In genomic region chr7:2943851-2944601, GRCh38 we compare ENCODE assay signal across 17 cellular contexts.
DNase-seq lines count a peak whose midpoint lies in the region; ATAC-seq and TF ChIP-seq lines count a peak whose summit lies in the region.
"Had no signal": no experiment of that assay in that cellular context is flagged by ENCODE, and none has a peak within 500 bp of the region (broad histone marks: within the 10 kb centered on the region; RNA-seq: fewer than 3 reads in every experiment).

No MANE protein-coding gene starts in this region.

- no peaks in the 10 kb centered on the region for H3K9me3 Mint-ChIP-seq in activated naive CD4-positive, alpha-beta T cell treated with anti-CD3 and anti-CD28 coated beads, Interleukin-2, amount 50 U/mL, for 72 hours
- H3K9me3 Mint-ChIP-seq in activated CD4-positive, alpha-beta memory T cell treated with anti-CD3 and anti-CD28 coated beads, Interleukin-2, amount 10 ng/mL, durations not matched to agents 7 days and 5 days: peaks cover 3% of the 10 kb centered on the region

- H3K4me1 Mint-ChIP-seq in activated CD4-positive, alpha-beta memory T cell treated with anti-CD3 and anti-CD28 coated beads, Interleukin-2, amount 10 ng/mL, durations not matched to agents 7 days and 5 days: peaks cover 15% of the 10 kb centered on the region

- H3K27ac Mint-ChIP-seq in activated naive CD4-positive, alpha-beta T cell treated with anti-CD3 and anti-CD28 coated beads, Interleukin-2, amount 50 U/mL, for 72 hours: peak overlapping the region; percentile 22 to 67
- no peak overlapping the region for H3K27ac Mint-ChIP-seq in activated CD4-positive, alpha-beta memory T cell treated with anti-CD3 and anti-CD28 coated beads, Interleukin-2, amount 10 ng/mL, durations not matched to agents 7 days and 5 days

- peak in 1 of 2 donors; percentile 28 for ATAC-seq in activated naive CD4-positive, alpha-beta T cell treated with anti-CD3 and anti-CD28 coated beads, Interleukin-2, amount 50 U/mL, for 72 hours
- ATAC-seq in left lobe of liver: no peak

- no peaks in the 10 kb centered on the region for H3K9me2 ChIP-seq in SK-N-SH

- H3K27me3 ChIP-seq in suprapubic skin: peaks cover 32% of the 10 kb centered on the region
- peaks cover 6% of the 10 kb centered on the region; the same call in 1 of the 2 replicates for H3K27me3 ChIP-seq in SK-N-SH (ENCODE audit: insufficient read depth)

- no peaks in the 10 kb centered on the region for H3K9me3 ChIP-seq in suprapubic skin
- no peaks in the 10 kb centered on the region for H3K9me3 ChIP-seq in SK-N-SH
- H3K9me3 ChIP-seq: adrenal gland, HAP-1, prostate gland had no signal

- H3K36me3 ChIP-seq in suprapubic skin (no peaks in the 10 kb centered on the region), SK-N-SH (replicated peaks in 1 of 2; ENCODE audit: control insufficient read depth in 1 of 2, insufficient read depth in 2 of 2, low read length in 1 of 2) (no peaks in the 10 kb centered on the region)
- H3K36me3 ChIP-seq: adrenal gland, HAP-1, prostate gland had no signal

- no peaks in the 10 kb centered on the region for H3K4me1 ChIP-seq in suprapubic skin
- no peaks in the 10 kb centered on the region; a peak in 1 of 4 replicates for H3K4me1 ChIP-seq in SK-N-SH (ENCODE audit: control insufficient read depth in 1 of 2, insufficient read depth in 2 of 2, low read depth in 1 of 2, low read length in 1 of 2)
- H3K4me1 ChIP-seq: adrenal gland, HAP-1, prostate gland had no signal

- TF ChIP-seq RAD21 in SK-N-SH (IDR thresholded peaks at IDR 0.05; ENCODE audit: low read length): no peak

- H3K27ac ChIP-seq in suprapubic skin (no peak overlapping the region), SK-N-SH (ENCODE audit: low read depth in 2 of 2, low read length in 1 of 2) (no peak overlapping the region), substantia nigra (ENCODE audit: low read depth, low read length, poor library complexity, severe bottlenecking) (no peak overlapping the region)
- H3K27ac ChIP-seq: adrenal gland, prostate gland had no signal

- WGBS in suprapubic skin: 89% methylated on average over 35 of the region's 35 CpGs
- 74% methylated on average over 35 of the region's 35 CpGs for WGBS in SK-N-SH (ENCODE audit: low lambda C conversion rate)

- no peak overlapping the region for H3K4me2 ChIP-seq in SK-N-SH

- no peak overlapping the region for H3K4me3 ChIP-seq in suprapubic skin
- no peak overlapping the region for H3K4me3 ChIP-seq in SK-N-SH (ENCODE audit: low read depth in 2 of 2, low read length in 1 of 2)
- H3K4me3 ChIP-seq: adrenal gland, HAP-1, prostate gland had no signal

- H3F3A ChIP-seq in SK-N-SH (replicated peaks; ENCODE audit: insufficient read depth): no peaks in the 10 kb centered on the region

- H4K20me1 ChIP-seq in SK-N-SH (ENCODE audit: insufficient read depth): no peaks in the 10 kb centered on the region

- H3K4me3 Mint-ChIP-seq in activated CD4-positive, alpha-beta memory T cell treated with anti-CD3 and anti-CD28 coated beads, Interleukin-2, amount 10 ng/mL, durations not matched to agents 7 days and 5 days: no peak overlapping the region

- CTCF ChIA-PET in activated CD4-positive, alpha-beta memory T cell treated with anti-CD3 and anti-CD28 coated beads, Interleukin-2, amount 10 ng/mL, durations not matched to agents 7 days and 5 days (lab: Charles Lee): interaction anchor here (0.6 kb wide), 1 partner anchor 125 kb away, joined by 3 read pairs; no protein-coding TSS in a partner anchor
- CTCF ChIA-PET in SK-N-SH (lab: Yijun Ruan, JAX): interaction anchor here (0.7 to 1.9 kb wide), 4 partner anchors 12 to 356 kb away, joined by 3 to 8 read pairs (median 3); no protein-coding TSS in a partner anchor

- H3K79me2 ChIP-seq in SK-N-SH (ENCODE audit: insufficient read depth): no peaks in the 10 kb centered on the region

- TF ChIP-seq CTCF in suprapubic skin (IDR thresholded peaks at IDR 0.05) (no peak), SK-N-SH (IDR thresholded peaks at IDR 0.05) (no peak)

- no peaks in the 10 kb centered on the region for H3K27me3 Mint-ChIP-seq in activated CD4-positive, alpha-beta memory T cell treated with anti-CD3 and anti-CD28 coated beads, Interleukin-2, amount 10 ng/mL, durations not matched to agents 7 days and 5 days

- TF ChIP-seq EP300 in suprapubic skin (IDR thresholded peaks at IDR 0.05) (no peak), SK-N-SH (IDR thresholded peaks at IDR 0.05; ENCODE audit: borderline replicate concordance in 1 of 2, low read depth in 1 of 2, low read length in 1 of 2) (no peak)

- TF ChIP-seq POLR2A in suprapubic skin (IDR thresholded peaks at IDR 0.05): no peak

- POLR2A ChIA-PET in activated CD4-positive, alpha-beta memory T cell treated with anti-CD3 and anti-CD28 coated beads, Interleukin-2, amount 10 ng/mL, durations not matched to agents 7 days and 5 days (lab: Charles Lee): no interaction called here
- POLR2A ChIA-PET in SK-N-SH (lab: Yijun Ruan, JAX): no interaction called here

- DNase-seq in activated naive CD4-positive, alpha-beta T cell treated with anti-CD3 and anti-CD28 coated beads, Interleukin-2, amount 50 U/mL, for 72 hours (ENCODE audit: low spot score in 2 of 2): peak in 1 of 2 donors; percentile 44
- DNase-seq in activated naive CD4-positive, alpha-beta T cell treated with anti-CD3 and anti-CD28 coated beads, Interleukin-2, amount 50 U/mL, for 16 hours: no peak
- DNase-seq in activated CD4-positive, alpha-beta memory T cell treated with anti-CD3 and anti-CD28 coated beads, Interleukin-2, amount 10 ng/mL, durations not matched to agents 7 days and 5 days: peak; percentile 14
- DNase-seq in left lobe of liver (ENCODE audit: low spot score): peak; percentile 33
- DNase-seq in suprapubic skin (ENCODE audit: low spot score in 2 of 2): peak; percentile 43 to 65
- no peak for DNase-seq in SK-N-SH
- DNase-seq in DMS79 (lab: John Stamatoyannopoulos, UW): no peak
- DNase-seq in substantia nigra (lab: John Stamatoyannopoulos, UW): no peak
- DNase-seq: activated CD4-positive, alpha-beta T cell treated with anti-CD3 and anti-CD28 coated beads for 48 hours; dermis blood vessel endothelial cell; NCI-H1105 treated with DMSO at 0.1 percent for 48 hours; NCI-H2081; NCI-H82; Right ventricle myocardium superior had no signal

- no peak overlapping the region for H3K9ac ChIP-seq in SK-N-SH

- no peak overlapping the region for H2AFZ ChIP-seq in SK-N-SH (ENCODE audit: low read depth)

- H3K36me3 Mint-ChIP-seq in activated naive CD4-positive, alpha-beta T cell treated with anti-CD3 and anti-CD28 coated beads, Interleukin-2, amount 50 U/mL, for 72 hours: peaks cover 32 to 66% of the 10 kb centered on the region in 2 donors
- peaks cover 95% of the 10 kb centered on the region for H3K36me3 Mint-ChIP-seq in activated CD4-positive, alpha-beta memory T cell treated with anti-CD3 and anti-CD28 coated beads, Interleukin-2, amount 10 ng/mL, durations not matched to agents 7 days and 5 days (ENCODE audit: low read depth)

TF ChIP-seq in SK-N-SH, 30 proteins besides CTCF, POLR2A, EP300 and RAD21:
- TF ChIP-seq NRF1 (IDR thresholded peaks at IDR 0.05; ENCODE audit: low read depth, low read length) (no peak), TCF12 (IDR thresholded peaks at IDR 0.05) (no peak), RFX5 (IDR thresholded peaks at IDR 0.05; ENCODE audit: low read length) (no peak), PBX3 (IDR thresholded peaks at IDR 0.05) (no peak), GABPA (IDR thresholded peaks at IDR 0.05; ENCODE audit: low read depth) (no peak), TEAD4 (IDR thresholded peaks at IDR 0.05; ENCODE audit: borderline replicate concordance, insufficient read depth) (no peak), SIN3A (IDR thresholded peaks at IDR 0.05; ENCODE audit: borderline replicate concordance, low read depth, low read length) (no peak), GATA2 (CRISPR knock-in tag; IDR thresholded peaks at IDR 0.05) (no peak), JUND (IDR thresholded peaks at IDR 0.05) (no peak), ZBTB33 (IDR thresholded peaks at IDR 0.05; ENCODE audit: borderline replicate concordance, low read depth) (no peak), POLR2AphosphoS5 (IDR thresholded peaks at IDR 0.05; ENCODE audit: low read depth, low read length) (no peak), MAX (IDR thresholded peaks at IDR 0.05; ENCODE audit: low read depth) (no peak)

Comparison
In these comparisons a context has a peak if more than half of its experiments do, and no peak if none do; other contexts are left out.
1. DNase-seq: peak in activated CD4-positive, alpha-beta memory T cell treated with anti-CD3 and anti-CD28 coated beads, Interleukin-2, amount 10 ng/mL, durations not matched to agents 7 days and 5 days (single experiment), left lobe of liver (single experiment) and suprapubic skin (2 of 2); none in activated naive CD4-positive, alpha-beta T cell treated with anti-CD3 and anti-CD28 coated beads, Interleukin-2, amount 50 U/mL, for 16 hours (single experiment), SK-N-SH (single experiment), DMS79 (single experiment) and substantia nigra (0 of 49).